ENCODE assay signal across 8 cellular contexts in the genomic region with DNA sequence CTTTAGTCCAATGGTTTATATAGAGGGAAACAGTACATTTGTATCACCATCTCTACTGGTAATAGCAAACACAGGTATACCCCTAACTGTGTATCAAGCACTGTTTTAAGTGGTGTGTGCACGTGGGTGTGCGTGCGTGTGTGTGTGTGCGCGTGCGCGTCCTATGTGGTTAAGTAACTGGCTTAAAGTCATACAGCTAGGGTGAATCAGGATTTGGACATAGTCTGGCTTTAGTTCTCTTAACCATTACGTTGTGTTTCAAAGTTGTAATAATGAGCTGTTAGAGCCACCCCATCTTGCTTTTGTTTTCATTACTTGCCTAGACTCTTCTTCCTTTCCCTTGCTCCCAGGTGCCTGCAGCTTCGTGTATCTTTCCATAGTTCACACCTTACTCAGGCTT. TPM values are rescaled to one million over a fixed set of nuclear protein-coding genes. Genes with fewer than 3 reads are reported as not detected.
DNase-seq lines count a peak whose midpoint lies in the region; ATAC-seq and TF ChIP-seq lines count a peak whose summit lies in the region.

No MANE protein-coding gene starts in this region.

- H3K4me1 Mint-ChIP-seq in activated CD4-positive, alpha-beta T cell treated with anti-CD3 and anti-CD28 coated beads, Interleukin-2, amount 10 ng/mL, durations not matched to agents 7 days and 5 days = peaks cover 34% of the 10 kb centered on the region

- H3K4me3 ChIP-seq in heart right ventricle = peak overlapping the region in 9 of 10 donors; percentile 58 to 94 (median 81)
- H3K4me3 ChIP-seq in upper lobe of right lung = no peak overlapping the region

- in situ Hi-C loops in ACHN (cut with HindIII; ENCODE audit: low pct_ligation_motif_present, low pct_unique_long_range_greater_than_20kb, low sequenced_read_pairs) = no loop called here

- H3K27ac Mint-ChIP-seq in activated CD4-positive, alpha-beta T cell treated with anti-CD3 and anti-CD28 coated beads, Interleukin-2, amount 10 ng/mL, durations not matched to agents 7 days and 5 days = no peak overlapping the region

- ATAC-seq in heart right ventricle (no peak), upper lobe of right lung (no peak)

- H3K36me3 ChIP-seq in heart right ventricle = no peaks in the 10 kb centered on the region
- H3K36me3 ChIP-seq in upper lobe of right lung = no peaks in the 10 kb centered on the region

- intact Hi-C loops in heart right ventricle (cut with DNase I) (loop anchor here in 3 of 10 donors (5.0 to 10.0 kb wide), 3 partner anchors 48 to 88 kb away; no protein-coding TSS in a partner anchor), upper lobe of right lung (cut with DNase I) (no loop called here)

- TF ChIP-seq CTCF in heart right ventricle (IDR thresholded peaks at IDR 0.05) (no peak), upper lobe of right lung (IDR thresholded peaks at IDR 0.05) (no peak)

- DNase-seq in ACHN (peak; percentile 8), HT1080 (ENCODE audit: low read depth) (peak; percentile 61), heart right ventricle (peak; percentile 23 to 28), NCI-H2081 (lab: John Stamatoyannopoulos, UW) (no peak), SKM-1 (lab: John Stamatoyannopoulos, UW; ENCODE audit: unreplicated experiment) (no peak), upper lobe of right lung (no peak), NCI-H1417 (lab: John Stamatoyannopoulos, UW) (no peak)
- peak; percentile 28 for DNase-seq in activated CD4-positive, alpha-beta T cell treated with anti-CD3 and anti-CD28 coated beads, Interleukin-2, amount 10 ng/mL, durations not matched to agents 7 days and 5 days

- no peaks in the 10 kb centered on the region for H3K27me3 Mint-ChIP-seq in activated CD4-positive, alpha-beta T cell treated with anti-CD3 and anti-CD28 coated beads, Interleukin-2, amount 10 ng/mL, durations not matched to agents 7 days and 5 days

- H3K4me1 ChIP-seq in heart right ventricle (peaks cover 4 to 71% (median 63%) of the 10 kb centered on the region in 9 donors), upper lobe of right lung (peaks cover 38% of the 10 kb centered on the region)

- H3K36me3 Mint-ChIP-seq in activated CD4-positive, alpha-beta T cell treated with anti-CD3 and anti-CD28 coated beads, Interleukin-2, amount 10 ng/mL, durations not matched to agents 7 days and 5 days (ENCODE audit: low read depth) = peaks cover 4% of the 10 kb centered on the region

- WGBS in heart right ventricle, 2 donors = 50 to 69% methylated on average over 9 of the region's 9 CpGs

- H3K27me3 ChIP-seq in heart right ventricle (no peaks in the 10 kb centered on the region), upper lobe of right lung (no peaks in the 10 kb centered on the region)

- no peaks in the 10 kb centered on the region for H3K9me3 ChIP-seq in heart right ventricle
- H3K9me3 ChIP-seq in upper lobe of right lung = no peaks in the 10 kb centered on the region

- no peaks in the 10 kb centered on the region for H3K9me3 Mint-ChIP-seq in activated CD4-positive, alpha-beta T cell treated with anti-CD3 and anti-CD28 coated beads, Interleukin-2, amount 10 ng/mL, durations not matched to agents 7 days and 5 days

- CTCF ChIA-PET in activated CD4-positive, alpha-beta T cell treated with anti-CD3 and anti-CD28 coated beads, Interleukin-2, amount 10 ng/mL, durations not matched to agents 7 days and 5 days (lab: Charles Lee) = interaction anchor here (0.7 to 1.7 kb wide), 3 partner anchors 12 to 15 kb away, joined by 3 to 7 read pairs (median 3); no protein-coding TSS in a partner anchor

- POLR2A ChIA-PET in activated CD4-positive, alpha-beta T cell treated with anti-CD3 and anti-CD28 coated beads, Interleukin-2, amount 10 ng/mL, durations not matched to agents 7 days and 5 days (lab: Charles Lee) = no interaction called here

- H3K27ac ChIP-seq in heart right ventricle (peak overlapping the region in 9 of 10 donors; percentile 23 to 99 (median 97)), upper lobe of right lung (no peak overlapping the region)

- peak overlapping the region; percentile 51 for H3K4me3 Mint-ChIP-seq in activated CD4-positive, alpha-beta T cell treated with anti-CD3 and anti-CD28 coated beads, Interleukin-2, amount 10 ng/mL, durations not matched to agents 7 days and 5 days

RNA-seq across cellular contexts. Expression of gene HADHB, which starts 2.1 kb away (rescaled TPM):
- total RNA-seq in HT1080 (2014; rRNA removed; shearing (Covaris generic)) = 52.5 and 62.2 TPM in 2 replicates
- 71.3 and 73.5 TPM in 2 replicates for polyA plus RNA-seq in HT1080 (2015; cell fraction: cytosol; rRNA removed)
- polyA plus RNA-seq in HT1080 (2015; cell fraction: nucleus; rRNA removed) = 101 and 115 TPM in 2 replicates
- total RNA-seq in activated CD4-positive, alpha-beta T cell treated with anti-CD3 and anti-CD28 coated beads, Interleukin-2, amount 10 ng/mL, durations not matched to agents 7 days and 5 days = 10 to 100 TPM; 65.2 to 72.7 TPM
- total RNA-seq in heart right ventricle = 1,000 to 10,000 TPM in 3 of 10 donors, 100 to 1,000 TPM in 7; 740 to 1,542 (median 874) TPM
- 100 to 1,000 TPM; 256 to 437 TPM for polyA plus RNA-seq in heart right ventricle
- 105 TPM for total RNA-seq in upper lobe of right lung

RNA-seq across cellular contexts. Expression of gene HADHA, which starts 2.4 kb away (rescaled TPM):
- total RNA-seq in HT1080 (2014; rRNA removed; shearing (Covaris generic)) = 89.4 and 93.6 TPM in 2 replicates
- 64.8 and 75.8 TPM in 2 replicates for polyA plus RNA-seq in HT1080 (2015; cell fraction: cytosol; rRNA removed)
- 117 and 133 TPM in 2 replicates for polyA plus RNA-seq in HT1080 (2015; cell fraction: nucleus; rRNA removed)
- total RNA-seq in activated CD4-positive, alpha-beta T cell treated with anti-CD3 and anti-CD28 coated beads, Interleukin-2, amount 10 ng/mL, durations not matched to agents 7 days and 5 days = 100 to 1,000 TPM; 117 to 124 TPM
- 100 to 1,000 TPM; 298 to 686 (median 410) TPM for total RNA-seq in heart right ventricle
- polyA plus RNA-seq in heart right ventricle = 100 to 1,000 TPM; 143 to 192 TPM
- 118 TPM for total RNA-seq in upper lobe of right lung

Comparison
In these comparisons a context has a peak if more than half of its experiments do, and no peak if none do; other contexts are left out.
1. DNase-seq: peak in ACHN (single experiment), HT1080 (single experiment), activated CD4-positive, alpha-beta T cell treated with anti-CD3 and anti-CD28 coated beads, Interleukin-2, amount 10 ng/mL, durations not matched to agents 7 days and 5 days (single experiment) and heart right ventricle (2 of 2); none in NCI-H2081 (0 of 2), SKM-1 (single experiment), upper lobe of right lung (single experiment) and NCI-H1417 (0 of 3).